In genomic region chr7:2019693-2020511, GRCh38 we compare ENCODE assay signal across 1 cellular context.
TF ChIP-seq lines count a peak whose summit lies in the region.

No MANE protein-coding gene starts in this region.

TF ChIP-seq in K562, 482 proteins besides CTCF, POLR2A, EP300 and RAD21 (continued from another document and continues in another):
- TF ChIP-seq CHD7 (IDR thresholded peaks at IDR 0.05; ENCODE audit: low read depth, low read length) (no peak), HDAC1 (IDR thresholded peaks at IDR 0.05) (peak in 1 of 2 experiments; percentile 83; a peak in 2 of 4 replicates), GTF3C2 (IDR thresholded peaks at IDR 0.05; ENCODE audit: borderline replicate concordance, extremely low read depth, insufficient read length) (no peak), TCFL5 (CRISPR knock-in tag; conservative IDR thresholded peaks at IDR 0.05) (no peak), ZNF740 (CRISPR knock-in tag; IDR thresholded peaks at IDR 0.05) (peak; percentile 76; the same call in 1 of the 2 replicates), ZNF740 (tag; IDR thresholded peaks at IDR 0.05) (no peak; a peak in 3 of 4 replicates), ELK3 (CRISPR knock-in tag; IDR thresholded peaks at IDR 0.05) (no peak), FOXO4 (CRISPR knock-in tag; IDR thresholded peaks at IDR 0.05) (peak; percentile 55; the same call in 1 of the 2 replicates), SMAD3 (CRISPR knock-in tag; conservative IDR thresholded peaks at IDR 0.05) (no peak), STAT6 (CRISPR knock-in tag; IDR thresholded peaks at IDR 0.05) (no peak), CCAR2 (IDR thresholded peaks at IDR 0.05; ENCODE audit: low read depth, low read length) (no peak), NR2C2 (CRISPR knock-in tag; IDR thresholded peaks at IDR 0.05) (no peak), NR2C2 (tag; IDR thresholded peaks at IDR 0.05) (peak; percentile 70), FOXK2 (conservative IDR thresholded peaks at IDR 0.05 in 1 of 2, IDR thresholded peaks at IDR 0.05 in 1 of 2; ENCODE audit: low read depth in 2 of 2) (no peak), NFE2L1 (tag; IDR thresholded peaks at IDR 0.05; ENCODE audit: borderline replicate concordance, low read depth) (no peak), RBM22 (IDR thresholded peaks at IDR 0.05; ENCODE audit: low read depth, low read length, poor library complexity, severe bottlenecking) (no peak), ZNF518B (CRISPR knock-in tag; IDR thresholded peaks at IDR 0.05) (no peak), ZNF778 (CRISPR knock-in tag; IDR thresholded peaks at IDR 0.05) (no peak), MBD1 (CRISPR knock-in tag; IDR thresholded peaks at IDR 0.05) (no peak), TBL1XR1 (IDR thresholded peaks at IDR 0.05; ENCODE audit: low read length in 2 of 2) (0 out of 4 replicates have a peak, but pooled peaks of 1 of the 2 experiments have one; percentile 70), ZNF165 (CRISPR knock-in tag; IDR thresholded peaks at IDR 0.05; ENCODE audit: borderline replicate concordance) (0 out of 2 replicates have a peak, but pooled peaks have one; percentile 82)
